Comparison of ENCODE assay signal across 1 cellular context in the genomic region with DNA sequence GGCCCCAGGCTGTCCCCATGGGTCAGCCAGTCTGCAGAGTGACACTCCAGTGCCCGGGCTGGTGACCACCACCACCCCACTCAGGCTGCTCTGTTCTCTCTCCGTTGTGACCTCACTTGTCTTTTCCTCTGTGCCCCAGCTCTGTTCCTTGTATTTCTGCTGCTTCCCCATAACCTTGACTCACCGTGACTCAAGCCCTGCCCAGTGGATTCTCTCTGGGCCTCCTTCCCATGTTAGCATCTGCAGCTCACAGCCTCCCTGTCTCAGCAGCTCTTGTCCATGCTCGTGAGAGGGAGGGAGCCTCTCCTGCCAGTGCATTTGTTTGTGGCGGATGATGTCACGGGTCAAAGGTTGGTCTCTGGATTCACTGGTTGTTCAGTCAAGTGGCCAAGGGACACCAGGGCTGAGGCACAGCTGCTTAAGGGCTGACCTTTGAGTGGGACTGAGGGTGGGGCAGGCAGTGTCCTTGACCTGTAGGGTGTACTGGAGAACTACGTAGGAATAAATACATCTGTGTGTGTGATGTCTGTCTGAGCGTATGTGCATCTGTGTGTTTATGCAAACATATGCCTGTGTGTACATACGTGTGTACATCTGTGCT.
TF ChIP-seq lines count a peak whose summit lies in the region.

No MANE protein-coding gene starts in this region.

TF ChIP-seq in HepG2, 621 proteins besides CTCF, POLR2A, EP300 and RAD21:
- TF ChIP-seq HNF4A (CRISPR knock-in tag; IDR thresholded peaks at IDR 0.05) (peak; percentile 50), NR2F6 (IDR thresholded peaks at IDR 0.05) (peak; percentile 47; the same call in 1 of the 2 replicates), NR2F6 (CRISPR knock-in tag; IDR thresholded peaks at IDR 0.05) (peak; percentile 64)
